ENCODE assay signal across 10 cellular contexts in genomic region chr2:30373881-30374302, GRCh38.
DNase-seq lines count a peak whose midpoint lies in the region; ATAC-seq and TF ChIP-seq lines count a peak whose summit lies in the region.
"Had no signal": no experiment of that assay in that cellular context is flagged by ENCODE, and none has a peak within 500 bp of the region (broad histone marks: within the 10 kb centered on the region; RNA-seq: fewer than 3 reads in every experiment).

No MANE protein-coding gene starts in this region.

- no peak for ATAC-seq in GM21526 (IDR thresholded peaks at IDR 0.05; ENCODE audit: low FRiP score, unreplicated experiment)

- H3K56ac ChIP-seq in mesendoderm (ENCODE audit: low read length) = no peak overlapping the region

- no peak overlapping the region for H3K9ac ChIP-seq in mesendoderm (ENCODE audit: low read length)

- H3K4me1 ChIP-seq in mesendoderm (ENCODE audit: control insufficient read depth, low read depth, low read length) = no peaks in the 10 kb centered on the region
- no peaks in the 10 kb centered on the region for H3K4me1 ChIP-seq in transverse colon

- H3K4me3 ChIP-seq in brain microvascular endothelial cell (ENCODE audit: low read depth, low read length) = no peak overlapping the region
- H3K4me3 ChIP-seq in mesendoderm (ENCODE audit: low read length) = no peak overlapping the region
- no peak overlapping the region for H3K4me3 ChIP-seq in transverse colon

- H3K23ac ChIP-seq in mesendoderm (ENCODE audit: low read length) = no peak overlapping the region

- H3K36me3 ChIP-seq in brain microvascular endothelial cell (replicated peaks) (no peaks in the 10 kb centered on the region), mesendoderm (ENCODE audit: control insufficient read depth, insufficient read depth, low read length) (no peaks in the 10 kb centered on the region), transverse colon (no peaks in the 10 kb centered on the region)

- no peak overlapping the region for H3K27ac ChIP-seq in brain microvascular endothelial cell
- no peak overlapping the region for H3K27ac ChIP-seq in mesendoderm (ENCODE audit: low read depth, low read length)
- no peak overlapping the region for H3K27ac ChIP-seq in transverse colon

- WGBS in mesendoderm (ENCODE audit: extremely low coverage, insufficient coverage, low lambda C conversion rate) = no CpG with 5 or more reads among the region's 9 CpGs
- WGBS in transverse colon (ENCODE audit: low coverage in 1 of 2), 2 donors = 86% methylated on average over 9 of the region's 9 CpGs; no CpG with 5 or more reads in 1 of the 2 donors

- H3K79me1 ChIP-seq in mesendoderm (ENCODE audit: low read length) = no peaks in the 10 kb centered on the region

- DNase-seq in EL (peak; percentile 76), HS-27A (ENCODE audit: low read depth) (peak; percentile 61), brain microvascular endothelial cell (peak; percentile 18), mesendoderm (peak; percentile 19), head of caudate nucleus (no peak), transverse colon (no peak)
- DNase-seq: cortex of kidney, hypothalamus, KG1 had no signal

- no peak for TF ChIP-seq EP300 in transverse colon (IDR thresholded peaks at IDR 0.05; ENCODE audit: low read depth)

- no peak for TF ChIP-seq POLR2A in transverse colon (IDR thresholded peaks at IDR 0.05)

- H3K4ac ChIP-seq in mesendoderm (ENCODE audit: low read depth, low read length) = no peak overlapping the region

- no peak overlapping the region for H3K18ac ChIP-seq in mesendoderm (ENCODE audit: low read length)

- TF ChIP-seq CTCF in brain microvascular endothelial cell (IDR thresholded peaks at IDR 0.05; ENCODE audit: low read depth, low read length, missing control alignments) (peak; percentile 14), transverse colon (IDR thresholded peaks at IDR 0.05) (no peak)

- H3K4me2 ChIP-seq in mesendoderm (ENCODE audit: low read length) = no peak overlapping the region

- no peak overlapping the region for H4K5ac ChIP-seq in mesendoderm (ENCODE audit: low read length)

- in situ Hi-C loops in brain microvascular endothelial cell (cut with HindIII; ENCODE audit: low pct_ligation_motif_present, low sequenced_read_pairs) = no loop called here
- in situ Hi-C loops in transverse colon (cut with MboI; ENCODE audit: low pct_ligation_motif_present in 1 of 4, low pct_unique_long_range_greater_than_20kb in 1 of 4, low sequenced_read_pairs in 3 of 4) = no loop called here

- no peak overlapping the region for H2AK5ac ChIP-seq in mesendoderm (ENCODE audit: low read length)

- intact Hi-C loops in head of caudate nucleus (cut with DNase I) (no loop called here), transverse colon (cut with DNase I; ENCODE audit: low total_unique reads) (no loop called here)

- no peaks in the 10 kb centered on the region for H3K27me3 ChIP-seq in brain microvascular endothelial cell (replicated peaks)
- no peaks in the 10 kb centered on the region for H3K27me3 ChIP-seq in mesendoderm (ENCODE audit: insufficient read depth, low read length, poor library complexity)
- no peaks in the 10 kb centered on the region for H3K27me3 ChIP-seq in transverse colon

- H3K9me3 ChIP-seq in transverse colon = no peaks in the 10 kb centered on the region

- H2BK120ac ChIP-seq in mesendoderm (ENCODE audit: low read depth, low read length) = no peak overlapping the region

- H2BK5ac ChIP-seq in mesendoderm (ENCODE audit: low read length) = no peak overlapping the region

- no peak overlapping the region for H4K8ac ChIP-seq in mesendoderm (ENCODE audit: low read depth, low read length)

- no peak overlapping the region for H2BK15ac ChIP-seq in mesendoderm (replicated peaks; ENCODE audit: low read depth)

- H3K79me2 ChIP-seq in mesendoderm (ENCODE audit: control insufficient read depth, insufficient read depth, low read length) = no peaks in the 10 kb centered on the region

Comparison
In these comparisons a context has a peak if more than half of its experiments do, and no peak if none do; other contexts are left out.
1. DNase-seq: peak in EL (single experiment), HS-27A (single experiment), brain microvascular endothelial cell (single experiment) and mesendoderm (single experiment); none in head of caudate nucleus (0 of 42) and transverse colon (single experiment).